Comparison of ENCODE assay signal across 1 cellular context in genomic region chr11:128464878-128465277, GRCh38.
TF ChIP-seq lines count a peak whose summit lies in the region.

No MANE protein-coding gene starts in this region.

TF ChIP-seq in liver, 16 proteins besides CTCF, POLR2A, EP300 and RAD21 (continued from another document):
- TF ChIP-seq REST (IDR thresholded peaks at IDR 0.05) (no peak), GABPA (IDR thresholded peaks at IDR 0.05 in 1 of 2, conservative IDR thresholded peaks at IDR 0.05 in 1 of 2) (no peak), RXRA (IDR thresholded peaks at IDR 0.05) (no peak), MAX (IDR thresholded peaks at IDR 0.05) (no peak), SP1 (IDR thresholded peaks at IDR 0.05) (no peak), TAF1 (conservative IDR thresholded peaks at IDR 0.05) (no peak)
TF ChIP-seq in liver: peak in this region for 0.
